28 cellular contexts compared by ENCODE assay signal in genomic region chr10:132035476-132035875, GRCh38. TPM values are rescaled to one million over a fixed set of nuclear protein-coding genes. Genes with fewer than 3 reads are reported as not detected.
DNase-seq lines count a peak whose midpoint lies in the region; ATAC-seq and TF ChIP-seq lines count a peak whose summit lies in the region.
"Had no signal": no experiment of that assay in that cellular context is flagged by ENCODE, and none has a peak within 500 bp of the region (broad histone marks: within the 10 kb centered on the region; RNA-seq: fewer than 3 reads in every experiment).

No MANE protein-coding gene starts in this region.

- H3K9ac ChIP-seq in endodermal cell (ENCODE audit: extremely low read depth, low read length, poor library complexity, severe bottlenecking): no peak overlapping the region
- no peak overlapping the region for H3K9ac ChIP-seq in neural cell (ENCODE audit: low read length)
- H3K9ac ChIP-seq: parathyroid adenoma had no signal

- H3K9me3 ChIP-seq in endodermal cell (ENCODE audit: control insufficient read depth, low read length) (no peaks in the 10 kb centered on the region), neural cell (ENCODE audit: low read length) (peaks cover 3% of the 10 kb centered on the region)
- H3K9me3 ChIP-seq: right atrium auricular region, thoracic aorta, uterus had no signal

- no peaks in the 10 kb centered on the region for H3K9me2 ChIP-seq in neural cell (ENCODE audit: insufficient read depth, low read length)

- no peaks in the 10 kb centered on the region for H3K79me2 ChIP-seq in neural cell (replicated peaks; ENCODE audit: insufficient read depth, low read length)
- H3K79me2 ChIP-seq: parathyroid adenoma had no signal

- H3K36me3 ChIP-seq in endodermal cell (ENCODE audit: control insufficient read depth, insufficient read depth, low read length) (no peaks in the 10 kb centered on the region), neural cell (ENCODE audit: insufficient read depth, low read length) (no peaks in the 10 kb centered on the region)
- H3K36me3 ChIP-seq: right atrium auricular region, thoracic aorta, uterus had no signal

- H3K27ac Mint-ChIP-seq in natural killer cell (no peak overlapping the region), endodermal cell (no peak overlapping the region), glutamatergic neuron (ENCODE audit: unreplicated experiment) (no peak overlapping the region)
- no peak overlapping the region for H3K27ac Mint-ChIP-seq in natural killer cell treated with Interleukin-12 subunit alpha and Interleukin-12 subunit beta and Interleukin-15 and Interleukin-18, amount 100 ng/mL, for 72 hours
- H3K27ac Mint-ChIP-seq in activated naive CD4-positive, alpha-beta T cell treated with anti-CD3 and anti-CD28 coated beads, Interleukin-2, amount 10 ng/mL, durations not matched to agents 7 days and 5 days: no peak overlapping the region
- H3K27ac Mint-ChIP-seq: activated CD4-positive, alpha-beta memory T cell treated with anti-CD3 and anti-CD28 coated beads, Interleukin-2, amount 10 ng/mL, durations not matched to agents 7 days and 5 days; activated naive CD4-positive, alpha-beta T cell treated with anti-CD3 and anti-CD28 coated beads for 36 hours; activated T-helper 1 cell treated with anti-CD3 and anti-CD28 coated beads, Interleukin-12 subunit alpha, Interleukin-12 subunit beta, Interleukin-2, Interleukin-4 antibody, amounts not matched to agents 30 ng/mL and 10 ng/mL and 1 ng/mL, durations not matched to agents 14 hours and 24 hours and 36 hours; CD4-positive, alpha-beta T cell; stimulated activated naive CD8-positive, alpha-beta T cell treated with anti-CD3 and anti-CD28 coated beads, Interleukin-15, amount 100 ng/mL, for 72 hours had no signal

- H3K4me3 Mint-ChIP-seq in natural killer cell (peak overlapping the region; percentile 6), endodermal cell (peak overlapping the region; percentile 54), glutamatergic neuron (ENCODE audit: unreplicated experiment) (no peak overlapping the region)
- H3K4me3 Mint-ChIP-seq in natural killer cell treated with Interleukin-12 subunit alpha and Interleukin-12 subunit beta and Interleukin-15 and Interleukin-18, amount 100 ng/mL, for 72 hours: no peak overlapping the region
- H3K4me3 Mint-ChIP-seq in activated naive CD4-positive, alpha-beta T cell treated with anti-CD3 and anti-CD28 coated beads, Interleukin-2, amount 10 ng/mL, durations not matched to agents 7 days and 5 days: no peak overlapping the region
- H3K4me3 Mint-ChIP-seq: activated CD4-positive, alpha-beta memory T cell treated with anti-CD3 and anti-CD28 coated beads, Interleukin-2, amount 10 ng/mL, durations not matched to agents 7 days and 5 days; activated T-helper 1 cell treated with anti-CD3 and anti-CD28 coated beads, Interleukin-12 subunit alpha, Interleukin-12 subunit beta, Interleukin-2, Interleukin-4 antibody, amounts not matched to agents 30 ng/mL and 10 ng/mL and 1 ng/mL, durations not matched to agents 14 hours and 24 hours and 36 hours had no signal

- H3K27me3 Mint-ChIP-seq in natural killer cell (ENCODE audit: low read depth in 2 of 2) (peaks cover 46 to 61% of the 10 kb centered on the region in 2 donors), endodermal cell (ENCODE audit: insufficient read depth) (peaks cover 72% of the 10 kb centered on the region), glutamatergic neuron (ENCODE audit: unreplicated experiment) (peaks cover 13% of the 10 kb centered on the region)
- H3K27me3 Mint-ChIP-seq in natural killer cell treated with Interleukin-12 subunit alpha and Interleukin-12 subunit beta and Interleukin-15 and Interleukin-18, amount 100 ng/mL, for 72 hours: peaks cover 36 to 50% of the 10 kb centered on the region in 2 donors
- H3K27me3 Mint-ChIP-seq in activated naive CD4-positive, alpha-beta T cell treated with anti-CD3 and anti-CD28 coated beads, Interleukin-2, amount 10 ng/mL, durations not matched to agents 7 days and 5 days: peaks cover 92% of the 10 kb centered on the region

- CTCF ChIA-PET in activated naive CD4-positive, alpha-beta T cell treated with anti-CD3 and anti-CD28 coated beads, Interleukin-2, amount 10 ng/mL, durations not matched to agents 7 days and 5 days (lab: Charles Lee): interaction anchor here (2.6 kb wide), 1 partner anchor 13 kb away, joined by 9 read pairs; no protein-coding TSS in a partner anchor

- TF ChIP-seq CTCF in natural killer cell (IDR thresholded peaks at IDR 0.05) (no peak), endodermal cell (conservative IDR thresholded peaks at IDR 0.05) (no peak), neural cell (IDR thresholded peaks at IDR 0.05; ENCODE audit: poor library complexity, severe bottlenecking) (no peak), glutamatergic neuron (IDR thresholded peaks at IDR 0.05; ENCODE audit: partially characterized antibody, unreplicated experiment) (no peak)

- H3K27me3 ChIP-seq in endodermal cell (ENCODE audit: control insufficient read depth, insufficient read depth, low read length, poor library complexity, severe bottlenecking) (peaks cover 34% of the 10 kb centered on the region), neural cell (ENCODE audit: insufficient read depth, low read depth, low read length) (peaks cover 48% of the 10 kb centered on the region)
- H3K27me3 ChIP-seq: right atrium auricular region had no signal

- H3K4me2 ChIP-seq in neural cell (ENCODE audit: low read length): no peak overlapping the region

- no peaks in the 10 kb centered on the region for H4K20me1 ChIP-seq in neural cell (ENCODE audit: insufficient read depth)

- no peaks in the 10 kb centered on the region for H3K4me1 ChIP-seq in endodermal cell (ENCODE audit: control insufficient read depth, insufficient read depth, low read length)
- H3K4me1 ChIP-seq: parathyroid adenoma had no signal

- intact Hi-C loops in natural killer cell (cut with micrococcal nuclease): no loop called here

- H3K27ac ChIP-seq in endodermal cell (ENCODE audit: low read depth, low read length): no peak overlapping the region
- no peak overlapping the region for H3K27ac ChIP-seq in neural cell (ENCODE audit: low read length)
- H3K27ac ChIP-seq: epithelial cell of prostate, parathyroid adenoma, thoracic aorta, uterus had no signal

- 87 to 92% methylated on average over 6 to 8 of the region's 8 CpGs for WGBS in endodermal cell (ENCODE audit: insufficient coverage in 1 of 2, insufficient read length in 1 of 2), 2 experiments

- H2AFZ ChIP-seq in neural cell (ENCODE audit: low read depth, low read length): no peak overlapping the region

- H3K9me3 Mint-ChIP-seq in natural killer cell (no peaks in the 10 kb centered on the region), endodermal cell (peaks cover 2% of the 10 kb centered on the region), glutamatergic neuron (ENCODE audit: unreplicated experiment) (no peaks in the 10 kb centered on the region)
- H3K9me3 Mint-ChIP-seq in natural killer cell treated with Interleukin-12 subunit alpha and Interleukin-12 subunit beta and Interleukin-15 and Interleukin-18, amount 100 ng/mL, for 72 hours: no peaks in the 10 kb centered on the region
- no peaks in the 10 kb centered on the region for H3K9me3 Mint-ChIP-seq in activated naive CD4-positive, alpha-beta T cell treated with anti-CD3 and anti-CD28 coated beads, Interleukin-2, amount 10 ng/mL, durations not matched to agents 7 days and 5 days
- H3K9me3 Mint-ChIP-seq: activated CD4-positive, alpha-beta memory T cell treated with anti-CD3 and anti-CD28 coated beads, Interleukin-2, amount 10 ng/mL, durations not matched to agents 7 days and 5 days; activated naive CD4-positive, alpha-beta T cell treated with anti-CD3 and anti-CD28 coated beads for 36 hours; activated T-helper 1 cell treated with anti-CD3 and anti-CD28 coated beads, Interleukin-12 subunit alpha, Interleukin-12 subunit beta, Interleukin-2, Interleukin-4 antibody, amounts not matched to agents 30 ng/mL and 10 ng/mL and 1 ng/mL, durations not matched to agents 14 hours and 24 hours and 36 hours; CD4-positive, alpha-beta T cell; stimulated activated naive CD8-positive, alpha-beta T cell treated with anti-CD3 and anti-CD28 coated beads, Interleukin-15, amount 100 ng/mL, for 72 hours had no signal

- H3K4me1 Mint-ChIP-seq in natural killer cell (peaks cover 0 to 4% of the 10 kb centered on the region in 2 donors), endodermal cell (peaks cover 9% of the 10 kb centered on the region), glutamatergic neuron (ENCODE audit: low read depth, unreplicated experiment) (no peaks in the 10 kb centered on the region)
- no peaks in the 10 kb centered on the region for H3K4me1 Mint-ChIP-seq in natural killer cell treated with Interleukin-12 subunit alpha and Interleukin-12 subunit beta and Interleukin-15 and Interleukin-18, amount 100 ng/mL, for 72 hours (ENCODE audit: low read depth in 2 of 2)
- peaks cover 6% of the 10 kb centered on the region for H3K4me1 Mint-ChIP-seq in activated naive CD4-positive, alpha-beta T cell treated with anti-CD3 and anti-CD28 coated beads, Interleukin-2, amount 10 ng/mL, durations not matched to agents 7 days and 5 days
- H3K4me1 Mint-ChIP-seq: activated CD4-positive, alpha-beta memory T cell treated with anti-CD3 and anti-CD28 coated beads, Interleukin-2, amount 10 ng/mL, durations not matched to agents 7 days and 5 days had no signal

- TF ChIP-seq RAD21 in neural cell (conservative IDR thresholded peaks at IDR 0.05): no peak

- TF ChIP-seq EP300 in neural cell (conservative IDR thresholded peaks at IDR 0.05; ENCODE audit: poor library complexity, severe bottlenecking): no peak

- no peaks in the 10 kb centered on the region for H3F3A ChIP-seq in neural cell (ENCODE audit: insufficient read depth, low read length, poor library complexity, severe bottlenecking)

- no peak for DNase-seq in natural killer cell
- DNase-seq in natural killer cell treated with Interleukin-12 subunit alpha and Interleukin-12 subunit beta and Interleukin-15 and Interleukin-18, amount 100 ng/mL, for 72 hours (ENCODE audit: low spot score): no peak
- no peak for DNase-seq in endodermal cell
- no peak for DNase-seq in activated naive CD4-positive, alpha-beta T cell treated with anti-CD3 and anti-CD28 coated beads, Interleukin-2, amount 10 ng/mL, durations not matched to agents 7 days and 5 days
- DNase-seq in T1000 (lab: John Stamatoyannopoulos, UW): no peak
- no peak for DNase-seq in glutamatergic neuron
- DNase-seq: activated CD4-positive, alpha-beta memory T cell treated with anti-CD3 and anti-CD28 coated beads, Interleukin-2, amount 10 ng/mL, durations not matched to agents 7 days and 5 days; activated CD8-positive, alpha-beta memory T cell treated with anti-CD3 and anti-CD28 coated beads, Interleukin-2, amount 50 U/mL, for 4 hours; activated naive CD4-positive, alpha-beta T cell treated with anti-CD3 and anti-CD28 coated beads for 36 hours; amniotic stem cell; CD4-positive, alpha-beta T cell; NCI-H1417 treated with DMSO at 0.1 percent for 48 hours; NCI-H2081; NCI-H226; NCI-H526 treated with DMSO at 0.1 percent for 48 hours; NK-92 treated with Interleukin-12 subunit alpha and Interleukin-12 subunit beta, amount 100 ng/mL, for 24 hours; small intestine; stimulated activated naive CD8-positive, alpha-beta T cell treated with anti-CD3 and anti-CD28 coated beads, Interleukin-15, amount 100 ng/mL, for 72 hours; uterus had no signal

- ATAC-seq in natural killer cell (no peak), GM18873 (IDR thresholded peaks at IDR 0.05; ENCODE audit: low FRiP score, unreplicated experiment) (no peak)
- ATAC-seq in natural killer cell treated with Interleukin-12 subunit alpha and Interleukin-12 subunit beta and Interleukin-15 and Interleukin-18, amount 100 ng/mL, for 72 hours: no peak
- ATAC-seq: GM12878, SK-N-SH treated with all-trans-retinoic acid at 6 μM for 48 hours had no signal

- no peaks in the 10 kb centered on the region for H3K36me3 Mint-ChIP-seq in natural killer cell
- H3K36me3 Mint-ChIP-seq in natural killer cell treated with Interleukin-12 subunit alpha and Interleukin-12 subunit beta and Interleukin-15 and Interleukin-18, amount 100 ng/mL, for 72 hours: no peaks in the 10 kb centered on the region
- H3K36me3 Mint-ChIP-seq in endodermal cell (ENCODE audit: low read depth): no peaks in the 10 kb centered on the region
- no peaks in the 10 kb centered on the region for H3K36me3 Mint-ChIP-seq in activated naive CD4-positive, alpha-beta T cell treated with anti-CD3 and anti-CD28 coated beads, Interleukin-2, amount 10 ng/mL, durations not matched to agents 7 days and 5 days
- peaks cover 9% of the 10 kb centered on the region for H3K36me3 Mint-ChIP-seq in glutamatergic neuron (ENCODE audit: unreplicated experiment)

- H3K4me3 ChIP-seq in endodermal cell (ENCODE audit: low read length): peak overlapping the region; percentile 79
- H3K4me3 ChIP-seq in neural cell (ENCODE audit: low read length): peak overlapping the region; percentile 71
- H3K4me3 ChIP-seq: GM12878 had no signal

RNA-seq across cellular contexts. Expression of gene JAKMIP3, which starts 30.3 kb away (rescaled TPM):
- total RNA-seq in natural killer cell (under 1 TPM; 0.19 to 0.45 (median 0.20) TPM), endodermal cell (under 1 TPM; 0.95 to 0.99 TPM), glutamatergic neuron (ENCODE audit: unreplicated experiment) (0.44 TPM)
- under 1 TPM in 1 of 2 donors, not detected in 1; 0.05 TPM for total RNA-seq in natural killer cell treated with Interleukin-12 subunit alpha and Interleukin-12 subunit beta and Interleukin-15 and Interleukin-18, amount 100 ng/mL, for 72 hours
- polyA plus RNA-seq in endodermal cell (2013, experiment 1 of 2): 1.0 TPM
- 0.87 TPM for polyA plus RNA-seq in endodermal cell (2013, experiment 2 of 2)
- 5.1 and 6.3 TPM in 2 replicates for polyA plus RNA-seq in neural cell
- 6.8 and 7.4 TPM in 2 replicates for polyA minus RNA-seq in neural cell
- total RNA-seq: GM12878 had no signal

RNA-seq across cellular contexts. Expression of gene BNIP3, which starts 53.8 kb away (rescaled TPM):
- 10 to 100 TPM in 2 of 3 donors, 1 to 10 TPM in 1; 9.9 to 12.9 (median 12.1) TPM for total RNA-seq in natural killer cell
- 10 to 100 TPM; 20.5 to 82.2 TPM for total RNA-seq in natural killer cell treated with Interleukin-12 subunit alpha and Interleukin-12 subunit beta and Interleukin-15 and Interleukin-18, amount 100 ng/mL, for 72 hours
- total RNA-seq in endodermal cell: 100 to 1,000 TPM in 1 of 2 donors, 10 to 100 TPM in 1; 93.5 to 108 TPM
- 149 TPM for polyA plus RNA-seq in endodermal cell (2013, experiment 1 of 2)
- polyA plus RNA-seq in endodermal cell (2013, experiment 2 of 2): 135 TPM
- polyA plus RNA-seq in neural cell: 77.1 and 95.9 TPM in 2 replicates
- polyA minus RNA-seq in neural cell: 32.4 and 35.1 TPM in 2 replicates
- 56.4 TPM for total RNA-seq in glutamatergic neuron (ENCODE audit: unreplicated experiment)

Comparison
In these comparisons a context has a peak if more than half of its experiments do, and no peak if none do; other contexts are left out.
1. H3K4me3 Mint-ChIP-seq: peak in natural killer cell (single experiment) and endodermal cell (single experiment); none in natural killer cell treated with Interleukin-12 subunit alpha and Interleukin-12 subunit beta and Interleukin-15 and Interleukin-18, amount 100 ng/mL, for 72 hours (single experiment), activated naive CD4-positive, alpha-beta T cell treated with anti-CD3 and anti-CD28 coated beads, Interleukin-2, amount 10 ng/mL, durations not matched to agents 7 days and 5 days (single experiment) and glutamatergic neuron (single experiment).